1 cellular context compared by ENCODE assay signal in the genomic region with DNA sequence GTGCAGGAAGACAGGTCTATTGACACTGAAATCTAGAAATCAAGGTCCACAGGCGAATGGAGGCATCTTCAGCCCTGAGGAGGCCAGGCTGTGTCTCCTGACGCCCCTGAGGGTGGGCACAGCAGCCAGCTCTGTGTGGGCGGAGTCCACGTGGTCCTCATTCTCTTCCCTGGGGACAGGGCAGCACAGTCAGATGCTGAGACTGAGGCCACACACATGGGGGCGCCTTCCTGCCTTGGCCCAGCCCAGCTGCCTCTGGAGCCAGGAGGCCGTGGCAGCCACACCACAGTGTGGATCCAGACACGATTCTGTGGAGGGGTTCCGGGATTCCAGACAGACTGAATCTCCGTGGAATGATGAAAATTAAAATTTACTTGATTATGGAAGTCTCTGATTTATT.
TF ChIP-seq lines count a peak whose summit lies in the region.

No MANE protein-coding gene starts in this region.

TF ChIP-seq in SK-N-SH treated with all-trans-retinoic acid at 6 μM for 48 hours, 23 proteins besides CTCF, POLR2A, EP300 and RAD21 (continued from another document):
- TF ChIP-seq, protein P1, sequence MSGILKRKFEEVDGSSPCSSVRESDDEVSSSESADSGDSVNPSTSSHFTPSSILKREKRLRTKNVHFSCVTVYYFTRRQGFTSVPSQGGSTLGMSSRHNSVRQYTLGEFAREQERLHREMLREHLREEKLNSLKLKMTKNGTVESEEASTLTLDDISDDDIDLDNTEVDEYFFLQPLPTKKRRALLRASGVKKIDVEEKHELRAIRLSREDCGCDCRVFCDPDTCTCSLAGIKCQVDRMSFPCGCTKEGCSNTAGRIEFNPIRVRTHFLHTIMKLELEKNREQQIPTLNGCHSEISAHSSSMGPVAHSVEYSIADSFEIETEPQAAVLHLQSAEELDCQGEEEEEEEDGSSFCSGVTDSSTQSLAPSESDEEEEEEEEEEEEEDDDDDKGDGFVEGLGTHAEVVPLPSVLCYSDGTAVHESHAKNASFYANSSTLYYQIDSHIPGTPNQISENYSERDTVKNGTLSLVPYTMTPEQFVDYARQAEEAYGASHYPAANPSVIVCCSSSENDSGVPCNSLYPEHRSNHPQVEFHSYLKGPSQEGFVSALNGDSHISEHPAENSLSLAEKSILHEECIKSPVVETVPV (CRISPR knock-in tag; IDR thresholded peaks at IDR 0.05): no peak
- TF ChIP-seq PPARA (CRISPR knock-in tag; IDR thresholded peaks at IDR 0.05; ENCODE audit: borderline replicate concordance) (no peak), ZNF565 (CRISPR knock-in tag; conservative IDR thresholded peaks at IDR 0.05; ENCODE audit: low read depth) (no peak), BACH2 (CRISPR knock-in tag; IDR thresholded peaks at IDR 0.05; ENCODE audit: borderline replicate concordance) (no peak), OSR1 (CRISPR knock-in tag; IDR thresholded peaks at IDR 0.05) (no peak), ZC3H10 (CRISPR knock-in tag; IDR thresholded peaks at IDR 0.05) (no peak), ZNF8 (CRISPR knock-in tag; IDR thresholded peaks at IDR 0.05) (no peak), CSDC2 (CRISPR knock-in tag; IDR thresholded peaks at IDR 0.05) (no peak), ZFP3 (CRISPR knock-in tag; IDR thresholded peaks at IDR 0.05) (no peak)
- TF ChIP-seq, protein P2, sequence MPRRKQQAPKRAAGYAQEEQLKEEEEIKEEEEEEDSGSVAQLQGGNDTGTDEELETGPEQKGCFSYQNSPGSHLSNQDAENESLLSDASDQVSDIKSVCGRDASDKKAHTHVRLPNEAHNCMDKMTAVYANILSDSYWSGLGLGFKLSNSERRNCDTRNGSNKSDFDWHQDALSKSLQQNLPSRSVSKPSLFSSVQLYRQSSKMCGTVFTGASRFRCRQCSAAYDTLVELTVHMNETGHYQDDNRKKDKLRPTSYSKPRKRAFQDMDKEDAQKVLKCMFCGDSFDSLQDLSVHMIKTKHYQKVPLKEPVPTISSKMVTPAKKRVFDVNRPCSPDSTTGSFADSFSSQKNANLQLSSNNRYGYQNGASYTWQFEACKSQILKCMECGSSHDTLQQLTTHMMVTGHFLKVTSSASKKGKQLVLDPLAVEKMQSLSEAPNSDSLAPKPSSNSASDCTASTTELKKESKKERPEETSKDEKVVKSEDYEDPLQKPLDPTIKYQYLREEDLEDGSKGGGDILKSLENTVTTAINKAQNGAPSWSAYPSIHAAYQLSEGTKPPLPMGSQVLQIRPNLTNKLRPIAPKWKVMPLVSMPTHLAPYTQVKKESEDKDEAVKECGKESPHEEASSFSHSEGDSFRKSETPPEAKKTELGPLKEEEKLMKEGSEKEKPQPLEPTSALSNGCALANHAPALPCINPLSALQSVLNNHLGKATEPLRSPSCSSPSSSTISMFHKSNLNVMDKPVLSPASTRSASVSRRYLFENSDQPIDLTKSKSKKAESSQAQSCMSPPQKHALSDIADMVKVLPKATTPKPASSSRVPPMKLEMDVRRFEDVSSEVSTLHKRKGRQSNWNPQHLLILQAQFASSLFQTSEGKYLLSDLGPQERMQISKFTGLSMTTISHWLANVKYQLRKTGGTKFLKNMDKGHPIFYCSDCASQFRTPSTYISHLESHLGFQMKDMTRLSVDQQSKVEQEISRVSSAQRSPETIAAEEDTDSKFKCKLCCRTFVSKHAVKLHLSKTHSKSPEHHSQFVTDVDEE (CRISPR knock-in tag; IDR thresholded peaks at IDR 0.05): no peak
- TF ChIP-seq, protein P3, sequence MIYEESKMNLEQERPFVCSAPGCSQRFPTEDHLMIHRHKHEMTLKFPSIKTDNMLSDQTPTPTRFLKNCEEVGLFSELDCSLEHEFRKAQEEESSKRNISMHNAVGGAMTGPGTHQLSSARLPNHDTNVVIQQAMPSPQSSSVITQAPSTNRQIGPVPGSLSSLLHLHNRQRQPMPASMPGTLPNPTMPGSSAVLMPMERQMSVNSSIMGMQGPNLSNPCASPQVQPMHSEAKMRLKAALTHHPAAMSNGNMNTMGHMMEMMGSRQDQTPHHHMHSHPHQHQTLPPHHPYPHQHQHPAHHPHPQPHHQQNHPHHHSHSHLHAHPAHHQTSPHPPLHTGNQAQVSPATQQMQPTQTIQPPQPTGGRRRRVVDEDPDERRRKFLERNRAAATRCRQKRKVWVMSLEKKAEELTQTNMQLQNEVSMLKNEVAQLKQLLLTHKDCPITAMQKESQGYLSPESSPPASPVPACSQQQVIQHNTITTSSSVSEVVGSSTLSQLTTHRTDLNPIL (CRISPR knock-in tag; IDR thresholded peaks at IDR 0.05; ENCODE audit: low read depth): no peak
TF ChIP-seq in SK-N-SH treated with all-trans-retinoic acid at 6 μM for 48 hours: peak in this region for 0.
